In the genomic region with DNA sequence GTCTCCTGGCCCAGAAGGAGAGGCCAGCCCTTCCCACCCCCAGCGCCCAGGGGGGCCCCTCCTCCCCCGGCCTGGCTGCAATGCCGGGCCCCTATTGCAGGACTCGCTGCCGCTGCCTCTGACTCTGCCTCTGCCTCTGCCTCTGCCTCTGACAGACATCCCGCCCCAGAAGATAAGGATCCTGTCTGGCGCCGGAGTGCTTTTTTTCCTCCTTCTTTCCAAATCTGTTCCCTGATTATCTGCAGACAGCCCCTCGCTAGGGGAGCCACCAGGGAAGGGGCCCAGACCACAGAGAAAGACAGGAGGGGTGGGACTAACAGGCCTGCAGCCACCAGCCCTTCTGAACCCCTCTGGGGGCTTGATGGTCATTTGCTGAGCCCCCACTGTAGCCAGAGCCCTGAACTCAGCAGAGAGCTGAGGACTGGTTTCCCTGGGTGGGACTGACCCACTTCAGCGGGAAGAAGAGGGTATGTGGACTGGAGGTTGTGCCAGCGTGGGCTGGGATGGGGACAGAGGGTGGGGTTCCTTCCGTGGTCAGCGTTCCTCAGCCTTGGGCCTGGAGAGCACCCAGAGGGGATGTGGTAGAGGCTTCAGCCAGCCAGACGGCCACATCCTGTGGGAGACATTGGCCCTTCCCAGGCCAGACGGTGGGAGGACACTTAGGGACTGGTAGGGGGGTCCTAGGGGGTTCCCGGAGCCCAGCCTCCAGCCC, we compare ENCODE assay signal across 10 cellular contexts. TPM values are rescaled to one million over a fixed set of nuclear protein-coding genes. Genes with fewer than 3 reads are reported as not detected.
A peak's percentile ranks its signal among the peaks of the same experiment; 100 is the strongest.
DNase-seq lines count a peak whose midpoint lies in the region; ATAC-seq and TF ChIP-seq lines count a peak whose summit lies in the region.
"Had no signal": no experiment of that assay in that cellular context is flagged by ENCODE, and none has a peak within 500 bp of the region (broad histone marks: within the 10 kb centered on the region; RNA-seq: fewer than 3 reads in every experiment).

No MANE protein-coding gene starts in this region.

- DNase-seq in BE2C (peak; percentile 96), SK-N-DZ (ENCODE audit: low spot score) (peak; percentile 95), glutamatergic neuron (peak; percentile 24), omental fat pad (ENCODE audit: low spot score) (no peak), MCF 10A (ENCODE audit: unreplicated experiment) (no peak), cerebellar cortex (ENCODE audit: low spot score) (no peak)
- DNase-seq in activated CD4-positive, alpha-beta T cell treated with anti-CD3 and anti-CD28 coated beads, Interleukin-2, amount 10 ng/mL, durations not matched to agents 7 days and 5 days, result no peak
- DNase-seq: CD4-positive, CD25-positive, alpha-beta regulatory T cell; immature natural killer cell had no signal

- H3K27me3 ChIP-seq in BE2C, result no peaks in the 10 kb centered on the region

- no peak; the same call in 1 of the 2 replicates for TF ChIP-seq CTCF in BE2C (IDR thresholded peaks at IDR 0.05; ENCODE audit: low read depth, low read length)
- no peak for TF ChIP-seq CTCF in glutamatergic neuron (IDR thresholded peaks at IDR 0.05; ENCODE audit: partially characterized antibody, unreplicated experiment)
- no peak for TF ChIP-seq CTCF in omental fat pad (IDR thresholded peaks at IDR 0.05)
- TF ChIP-seq CTCF in MCF 10A (IDR thresholded peaks at IDR 0.05; ENCODE audit: unreplicated experiment), result no peak

- CTCF ChIA-PET in MCF 10A (lab: Yijun Ruan, JAX), result interaction anchor here (0.6 to 1.2 kb wide), 2 partner anchors 20 to 83 kb away, joined by 3 to 4 read pairs; partner anchors contain the start of gene SLC29A3
- CTCF ChIA-PET in activated CD4-positive, alpha-beta T cell treated with anti-CD3 and anti-CD28 coated beads, Interleukin-2, amount 10 ng/mL, durations not matched to agents 7 days and 5 days (lab: Charles Lee), result no interaction called here

- no peak overlapping the region for H3K27ac Mint-ChIP-seq in glutamatergic neuron (ENCODE audit: unreplicated experiment)
- H3K27ac Mint-ChIP-seq in MCF 10A (ENCODE audit: low read depth, unreplicated experiment), result no peak overlapping the region
- no peak overlapping the region for H3K27ac Mint-ChIP-seq in activated CD4-positive, alpha-beta T cell treated with anti-CD3 and anti-CD28 coated beads, Interleukin-2, amount 10 ng/mL, durations not matched to agents 7 days and 5 days
- H3K27ac Mint-ChIP-seq: CD4-positive, CD25-positive, alpha-beta regulatory T cell; immature natural killer cell had no signal

- H3K9me3 ChIP-seq in BE2C, result no peaks in the 10 kb centered on the region

- H3K4me1 Mint-ChIP-seq in glutamatergic neuron (ENCODE audit: low read depth, unreplicated experiment) (peaks cover 10% of the 10 kb centered on the region), MCF 10A (ENCODE audit: insufficient read depth, unreplicated experiment) (peaks cover 11% of the 10 kb centered on the region)
- H3K4me1 Mint-ChIP-seq in activated CD4-positive, alpha-beta T cell treated with anti-CD3 and anti-CD28 coated beads, Interleukin-2, amount 10 ng/mL, durations not matched to agents 7 days and 5 days, result no peaks in the 10 kb centered on the region
- H3K4me1 Mint-ChIP-seq: CD4-positive, CD25-positive, alpha-beta regulatory T cell; immature natural killer cell had no signal

- H3K4me1 ChIP-seq in BE2C, result peaks cover 92% of the 10 kb centered on the region

- H3K36me3 ChIP-seq in BE2C, result peaks cover 18% of the 10 kb centered on the region

- H3K27me3 Mint-ChIP-seq in glutamatergic neuron (ENCODE audit: unreplicated experiment), result peaks cover 3% of the 10 kb centered on the region
- H3K27me3 Mint-ChIP-seq in MCF 10A (ENCODE audit: insufficient read depth, unreplicated experiment), result no peaks in the 10 kb centered on the region
- H3K27me3 Mint-ChIP-seq in activated CD4-positive, alpha-beta T cell treated with anti-CD3 and anti-CD28 coated beads, Interleukin-2, amount 10 ng/mL, durations not matched to agents 7 days and 5 days, result peaks cover 1% of the 10 kb centered on the region
- H3K27me3 Mint-ChIP-seq: CD4-positive, CD25-positive, alpha-beta regulatory T cell had no signal

- BruUV-seq in MCF 10A (replicated peaks; lab: Mats Ljungman, UMichigan), result no TSS peak

- no peaks in the 10 kb centered on the region for H3K36me3 Mint-ChIP-seq in glutamatergic neuron (ENCODE audit: unreplicated experiment)
- H3K36me3 Mint-ChIP-seq in MCF 10A (ENCODE audit: insufficient read depth, unreplicated experiment), result peaks cover 6% of the 10 kb centered on the region
- H3K36me3 Mint-ChIP-seq in activated CD4-positive, alpha-beta T cell treated with anti-CD3 and anti-CD28 coated beads, Interleukin-2, amount 10 ng/mL, durations not matched to agents 7 days and 5 days (ENCODE audit: low read depth), result no peaks in the 10 kb centered on the region
- H3K36me3 Mint-ChIP-seq: CD4-positive, CD25-positive, alpha-beta regulatory T cell; immature natural killer cell had no signal

- intact Hi-C loops in MCF 10A (cut with micrococcal nuclease), result no loop called here

- POLR2A ChIA-PET in MCF 10A (lab: Yijun Ruan, JAX), result interaction anchor here (0.5 kb wide), 1 partner anchor 810 kb away, joined by 3 read pairs; no protein-coding TSS in a partner anchor
- POLR2A ChIA-PET in activated CD4-positive, alpha-beta T cell treated with anti-CD3 and anti-CD28 coated beads, Interleukin-2, amount 10 ng/mL, durations not matched to agents 7 days and 5 days (lab: Charles Lee), result no interaction called here

- H3K4me3 ChIP-seq in BE2C (ENCODE audit: low read depth, low read length), result peak overlapping the region; percentile 28

- ATAC-seq in omental fat pad (ENCODE audit: low FRiP score), result peak; percentile 12
- ATAC-seq in GM21423 (IDR thresholded peaks at IDR 0.05; ENCODE audit: unreplicated experiment), result no peak

- no peak overlapping the region for H3K4me3 Mint-ChIP-seq in glutamatergic neuron (ENCODE audit: unreplicated experiment)
- H3K4me3 Mint-ChIP-seq in MCF 10A (ENCODE audit: unreplicated experiment), result no peak overlapping the region
- no peak overlapping the region for H3K4me3 Mint-ChIP-seq in activated CD4-positive, alpha-beta T cell treated with anti-CD3 and anti-CD28 coated beads, Interleukin-2, amount 10 ng/mL, durations not matched to agents 7 days and 5 days
- H3K4me3 Mint-ChIP-seq: CD4-positive, CD25-positive, alpha-beta regulatory T cell; immature natural killer cell had no signal

- H3K9me3 Mint-ChIP-seq in glutamatergic neuron (ENCODE audit: unreplicated experiment), result peaks cover 7% of the 10 kb centered on the region
- no peaks in the 10 kb centered on the region for H3K9me3 Mint-ChIP-seq in MCF 10A (ENCODE audit: unreplicated experiment)
- H3K9me3 Mint-ChIP-seq in activated CD4-positive, alpha-beta T cell treated with anti-CD3 and anti-CD28 coated beads, Interleukin-2, amount 10 ng/mL, durations not matched to agents 7 days and 5 days, result no peaks in the 10 kb centered on the region
- H3K9me3 Mint-ChIP-seq: CD4-positive, CD25-positive, alpha-beta regulatory T cell; immature natural killer cell had no signal

RNA-seq across cellular contexts. Expression of gene UNC5B, which starts 22.8 kb away (rescaled TPM):
- 181 TPM for polyA plus RNA-seq in BE2C (2012; ENCODE audit: insufficient read depth, insufficient read length, low read depth)
- polyA plus RNA-seq in SK-N-DZ (2014; cell fraction: cytosol; rRNA removed), result 11.4 and 13.7 TPM in 2 replicates
- polyA plus RNA-seq in SK-N-DZ (2014; cell fraction: nucleus; rRNA removed), result 16.8 and 23.9 TPM in 2 replicates
- 22.6 TPM for total RNA-seq in glutamatergic neuron (ENCODE audit: unreplicated experiment)
- 1 to 10 TPM; 3.4 to 5.2 (median 3.9) TPM for total RNA-seq in omental fat pad
- total RNA-seq in MCF 10A (2022), result 80.5 and 82.4 TPM in 2 replicates
- total RNA-seq in activated CD4-positive, alpha-beta T cell treated with anti-CD3 and anti-CD28 coated beads, Interleukin-2, amount 10 ng/mL, durations not matched to agents 7 days and 5 days, result not detected
- polyA plus RNA-seq: CD4-positive, CD25-positive, alpha-beta regulatory T cell had no signal

Comparison
In these comparisons a context has a peak if more than half of its experiments do, and no peak if none do; other contexts are left out.
1. DNase-seq: peak in BE2C (single experiment), SK-N-DZ (single experiment) and glutamatergic neuron (single experiment); none in omental fat pad (single experiment), MCF 10A (single experiment), activated CD4-positive, alpha-beta T cell treated with anti-CD3 and anti-CD28 coated beads, Interleukin-2, amount 10 ng/mL, durations not matched to agents 7 days and 5 days (single experiment) and cerebellar cortex (single experiment).
2. RNA of gene UNC5B, which starts 22.8 kb away (total RNA-seq): 80.5 to 82.4 TPM in MCF 10A, 22.6 TPM in glutamatergic neuron (single experiment) and 3.4 to 5.2 TPM in omental fat pad; not detected in activated CD4-positive, alpha-beta T cell treated with anti-CD3 and anti-CD28 coated beads, Interleukin-2, amount 10 ng/mL, durations not matched to agents 7 days and 5 days; every median in the first group is over 4 times any median in the second.